Comparison of ENCODE assay signal across 8 cellular contexts in the genomic region with DNA sequence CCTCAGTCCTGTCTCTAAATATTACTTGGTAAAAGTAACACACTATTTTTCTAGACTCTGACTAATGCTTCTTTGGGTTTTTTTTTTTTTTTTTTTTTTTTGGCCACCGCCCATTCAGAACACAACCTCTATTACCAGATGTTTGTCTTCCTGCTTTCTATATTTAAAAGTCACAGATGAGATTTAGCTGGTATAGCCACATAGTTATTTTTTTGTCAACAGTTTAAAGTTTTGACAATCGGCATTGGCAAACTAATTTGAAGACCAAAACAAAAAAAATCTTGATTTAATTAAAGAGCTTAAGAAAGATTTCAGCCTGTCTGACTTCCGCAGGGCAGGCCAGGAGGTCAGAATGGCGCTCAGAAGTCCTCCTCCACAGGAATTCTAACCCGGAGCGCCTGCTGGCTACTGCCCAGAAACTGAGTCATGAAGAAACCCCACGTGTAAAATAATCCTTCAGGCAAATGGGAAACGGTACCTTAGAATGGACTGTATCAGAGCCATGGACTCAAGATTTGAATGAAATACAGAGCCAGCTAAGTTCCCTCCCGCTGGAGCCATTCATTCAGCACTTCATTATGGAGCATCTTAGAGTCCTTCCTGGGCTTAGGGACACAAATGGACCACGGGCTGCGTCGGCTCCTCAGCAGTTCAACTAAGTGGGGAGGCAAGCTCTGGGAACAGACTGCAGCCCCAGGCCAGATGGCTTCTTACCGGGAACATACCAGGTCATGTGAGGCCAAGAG. TPM values are rescaled to one million over a fixed set of nuclear protein-coding genes. Genes with fewer than 3 reads are reported as not detected.
A peak's percentile ranks its signal among the peaks of the same experiment; 100 is the strongest.
DNase-seq lines count a peak whose midpoint lies in the region; ATAC-seq lines count a peak whose summit lies in the region.

No MANE protein-coding gene starts in this region.

- H3K27ac ChIP-seq in cingulate gyrus (ENCODE audit: low read depth, low read length), result peak overlapping the region; percentile 84
- peak overlapping the region; percentile 65 for H3K27ac ChIP-seq in urinary bladder (ENCODE audit: low read depth)

- no peaks in the 10 kb centered on the region for H3K4me1 ChIP-seq in urinary bladder (ENCODE audit: insufficient read depth)

- WGBS in urinary bladder, result 16% methylated on average over 13 of the region's 13 CpGs

- ATAC-seq in HG02840 (IDR thresholded peaks at IDR 0.05; ENCODE audit: low FRiP score, unreplicated experiment), result no peak
- no peak for ATAC-seq in GM21717 (IDR thresholded peaks at IDR 0.05; ENCODE audit: unreplicated experiment)

- DNase-seq in NCI-H446 treated with DMSO at 0.1 percent for 48 hours (lab: John Stamatoyannopoulos, UW), result peak; percentile 5
- peak; percentile 15 to 96 for DNase-seq in lung microvascular endothelial cell (ENCODE audit: low read depth in 2 of 2)
- DNase-seq in germinal center (ENCODE audit: low spot score), result no peak
- no peak for DNase-seq in GDM1 (lab: John Stamatoyannopoulos, UW)

- no peak overlapping the region for H3K4me3 ChIP-seq in urinary bladder (ENCODE audit: low read depth, low read length)

- no peaks in the 10 kb centered on the region for H3K36me3 ChIP-seq in urinary bladder (ENCODE audit: insufficient read depth)

RNA-seq across cellular contexts. Expression of a gene that starts 55.6 kb away (rescaled TPM):
- 3.0 and 3.5 TPM in 2 replicates for total RNA-seq in lung microvascular endothelial cell
- 25.1 TPM for total RNA-seq in urinary bladder
- polyA plus RNA-seq in urinary bladder, result 3.5 TPM

Comparison
In these comparisons a context has a peak if more than half of its experiments do, and no peak if none do; other contexts are left out.
1. DNase-seq: peak in NCI-H446 treated with DMSO at 0.1 percent for 48 hours (single experiment) and lung microvascular endothelial cell (2 of 2); none in germinal center (single experiment) and GDM1 (single experiment).